ENCODE assay signal across 1 cellular context in the genomic region with DNA sequence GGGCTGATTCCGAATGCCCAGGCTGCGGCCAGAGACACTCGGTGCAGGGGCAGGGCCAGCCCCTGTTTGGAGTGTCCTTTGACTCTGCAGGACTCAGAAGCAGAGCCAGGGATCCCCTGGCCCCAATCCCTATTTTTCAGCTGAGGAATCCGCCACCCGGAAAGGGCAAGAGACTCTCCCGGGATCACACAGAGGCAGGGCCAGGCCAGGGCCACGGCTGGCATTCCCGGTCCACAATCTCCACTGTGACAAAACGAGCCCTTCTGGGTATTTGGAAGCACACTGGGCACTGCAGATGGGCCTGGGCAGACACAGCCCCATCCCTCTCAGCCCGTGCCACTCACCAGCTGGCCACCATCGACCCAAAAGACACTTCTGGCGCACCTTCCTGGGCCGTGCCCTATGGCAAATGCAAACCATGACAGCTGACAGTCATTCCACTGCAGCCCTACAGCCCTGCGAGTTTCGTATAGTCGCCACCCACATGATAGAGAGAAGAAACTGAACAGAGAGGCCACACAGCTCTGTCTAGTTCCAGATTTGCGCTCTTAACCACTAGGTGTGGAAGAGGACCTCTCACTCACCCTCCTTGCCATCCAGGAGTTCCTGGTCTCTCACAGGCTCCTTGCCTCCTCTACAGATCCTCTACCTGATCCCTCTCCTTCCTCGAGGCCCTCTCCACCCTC.
TF ChIP-seq lines count a peak whose summit lies in the region.

No MANE protein-coding gene starts in this region.

TF ChIP-seq in GM12878, 131 proteins besides CTCF, POLR2A, EP300 and RAD21 (continued from another document):
- TF ChIP-seq, protein P1, sequence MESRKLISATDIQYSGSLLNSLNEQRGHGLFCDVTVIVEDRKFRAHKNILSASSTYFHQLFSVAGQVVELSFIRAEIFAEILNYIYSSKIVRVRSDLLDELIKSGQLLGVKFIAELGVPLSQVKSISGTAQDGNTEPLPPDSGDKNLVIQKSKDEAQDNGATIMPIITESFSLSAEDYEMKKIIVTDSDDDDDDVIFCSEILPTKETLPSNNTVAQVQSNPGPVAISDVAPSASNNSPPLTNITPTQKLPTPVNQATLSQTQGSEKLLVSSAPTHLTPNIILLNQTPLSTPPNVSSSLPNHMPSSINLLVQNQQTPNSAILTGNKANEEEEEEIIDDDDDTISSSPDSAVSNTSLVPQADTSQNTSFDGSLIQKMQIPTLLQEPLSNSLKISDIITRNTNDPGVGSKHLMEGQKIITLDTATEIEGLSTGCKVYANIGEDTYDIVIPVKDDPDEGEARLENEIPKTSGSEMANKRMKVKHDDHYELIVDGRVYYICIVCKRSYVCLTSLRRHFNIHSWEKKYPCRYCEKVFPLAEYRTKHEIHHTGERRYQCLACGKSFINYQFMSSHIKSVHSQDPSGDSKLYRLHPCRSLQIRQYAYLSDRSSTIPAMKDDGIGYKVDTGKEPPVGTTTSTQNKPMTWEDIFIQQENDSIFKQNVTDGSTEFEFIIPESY (IDR thresholded peaks at IDR 0.05), result no peak
- TF ChIP-seq TBL1XR1 (IDR thresholded peaks at IDR 0.05; ENCODE audit: low read depth, low read length) (no peak), IKZF1 (conservative IDR thresholded peaks at IDR 0.05) (peak; percentile 44; the same call in 1 of the 2 replicates), ZNF24 (IDR thresholded peaks at IDR 0.05) (no peak), ELK1 (IDR thresholded peaks at IDR 0.05; ENCODE audit: low read depth, low read length) (no peak), SP1 (IDR thresholded peaks at IDR 0.05; ENCODE audit: low read depth, low read length) (no peak), ZNF622 (IDR thresholded peaks at IDR 0.05) (no peak), CBFB (IDR thresholded peaks at IDR 0.05; ENCODE audit: low read depth) (no peak), CHD2 (IDR thresholded peaks at IDR 0.05; ENCODE audit: borderline replicate concordance, low read depth, low read length) (no peak), IRF4 (IDR thresholded peaks at IDR 0.05; ENCODE audit: low read depth, low read length) (no peak), PAX8 (IDR thresholded peaks at IDR 0.05) (no peak), SIX5 (IDR thresholded peaks at IDR 0.05; ENCODE audit: low read depth, low read length, severe bottlenecking) (no peak), RUNX3 (IDR thresholded peaks at IDR 0.05; ENCODE audit: low read length) (0 out of 2 replicates have a peak, but pooled peaks have one; percentile 28)
- TF ChIP-seq, protein P2, sequence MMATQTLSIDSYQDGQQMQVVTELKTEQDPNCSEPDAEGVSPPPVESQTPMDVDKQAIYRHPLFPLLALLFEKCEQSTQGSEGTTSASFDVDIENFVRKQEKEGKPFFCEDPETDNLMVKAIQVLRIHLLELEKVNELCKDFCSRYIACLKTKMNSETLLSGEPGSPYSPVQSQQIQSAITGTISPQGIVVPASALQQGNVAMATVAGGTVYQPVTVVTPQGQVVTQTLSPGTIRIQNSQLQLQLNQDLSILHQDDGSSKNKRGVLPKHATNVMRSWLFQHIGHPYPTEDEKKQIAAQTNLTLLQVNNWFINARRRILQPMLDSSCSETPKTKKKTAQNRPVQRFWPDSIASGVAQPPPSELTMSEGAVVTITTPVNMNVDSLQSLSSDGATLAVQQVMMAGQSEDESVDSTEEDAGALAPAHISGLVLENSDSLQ (IDR thresholded peaks at IDR 0.05), result peak; percentile 49; the same call in 1 of the 2 replicates
